Comparison of ENCODE assay signal across 32 cellular contexts in genomic region chr5:44022622-44023021, GRCh38.
"Had no signal": no experiment of that assay in that cellular context is flagged by ENCODE, and none has a peak within 500 bp of the region (broad histone marks: within the 10 kb centered on the region; RNA-seq: fewer than 3 reads in every experiment).

No MANE protein-coding gene starts in this region.

- H3K9me3 Mint-ChIP-seq: activated B cell treated with CpG ODN at 0.5 μM for 24 hours; activated T-cell treated with anti-CD3 and anti-CD28 coated beads, Interleukin-2, amount 50 U/mL, for 4 hours; activated T-helper 17 cell treated with anti-CD3 and anti-CD28 coated beads, Interleukin-2, amount 50 U/mL, for 72 hours had no signal

- H3K27me3 ChIP-seq: brain microvascular endothelial cell, dorsolateral prefrontal cortex, esophagus muscularis mucosa, foreskin keratinocyte, gastrocnemius medialis had no signal

- H3K4me3 ChIP-seq: coronary artery, dorsolateral prefrontal cortex, esophagus muscularis mucosa, gastrocnemius medialis had no signal

- H3K4me1 Mint-ChIP-seq: activated B cell treated with CpG ODN at 0.5 μM for 24 hours; activated T-helper 17 cell treated with anti-CD3 and anti-CD28 coated beads, Interleukin-2, amount 50 U/mL, for 72 hours; central memory CD8-positive, alpha-beta T cell; T-helper 17 cell had no signal

- H3K4me1 ChIP-seq: esophagus muscularis mucosa, foreskin keratinocyte, gastrocnemius medialis had no signal

- ATAC-seq: activated CD4-positive, CD25-positive, alpha-beta regulatory T cell treated with anti-CD3 and anti-CD28 coated beads, Interleukin-2, amount 50 U/mL, for 24 hours; activated CD8-positive, alpha-beta T cell treated with anti-CD3 and anti-CD28 coated beads for 36 hours; activated T-cell treated with anti-CD3 and anti-CD28 coated beads, Interleukin-2, amount 50 U/mL, for 4 hours; activated T-helper 17 cell treated with anti-CD3 and anti-CD28 coated beads, Interleukin-2, amount 50 U/mL, for 72 hours; foreskin keratinocyte; gastrocnemius medialis; T-helper 17 cell had no signal

- H3K4me3 Mint-ChIP-seq: activated B cell treated with CpG ODN at 0.5 μM for 24 hours; activated CD8-positive, alpha-beta T cell treated with anti-CD3 and anti-CD28 coated beads for 36 hours; activated naive CD8-positive, alpha-beta T cell; activated T-cell treated with anti-CD3 and anti-CD28 coated beads, Interleukin-2, amount 50 U/mL, for 4 hours; activated T-helper 17 cell treated with anti-CD3 and anti-CD28 coated beads, Interleukin-2, amount 50 U/mL, for 72 hours; central memory CD8-positive, alpha-beta T cell; dendritic cell treated with granulocyte-macrophage colony-stimulating factor and Interleukin-4, amounts not matched to agents 40 ng/mL and 50 ng/mL, for 4 days; endodermal cell; T-helper 17 cell; T-helper 2 cell treated with Interferon-gamma antibody and Interleukin-4, amounts not matched to agents 5 μg/mL and 100 μg/mL, for 36 hours had no signal

- DNase-seq: activated B cell treated with CpG ODN at 0.5 μM for 24 hours; activated CD4-positive, alpha-beta T cell treated with anti-CD3 and anti-CD28 coated beads for 48 hours; activated CD4-positive, alpha-beta T cell treated with anti-CD3 and anti-CD28 coated beads, Interleukin-2, amount 50 U/mL, for 1 hour; activated CD4-positive, alpha-beta T cell treated with anti-CD3 and anti-CD28 coated beads, Interleukin-2, amount 50 U/mL, for 48 hours; activated CD8-positive, alpha-beta memory T cell treated with anti-CD3 and anti-CD28 coated beads for 24 hours; activated CD8-positive, alpha-beta T cell treated with anti-CD3 and anti-CD28 coated beads for 36 hours; activated effector memory CD4-positive, alpha-beta T cell treated with Interleukin-2 at 50 U/mL for 16 hours; activated gamma-delta T cell treated with Interleukin-2 at 50 U/mL for 16 hours; activated naive CD4-positive, alpha-beta T cell treated with anti-CD3 and anti-CD28 coated beads, Interleukin-2, amount 50 U/mL, for 16 hours; activated naive CD4-positive, alpha-beta T cell treated with Interleukin-2 at 50 U/mL for 16 hours; activated T-cell treated with anti-CD3 and anti-CD28 coated beads, Interleukin-2, amount 50 U/mL, for 4 hours; amniotic stem cell; anterior cingulate cortex; brain microvascular endothelial cell; dorsolateral prefrontal cortex; effector memory CD4-positive, alpha-beta T cell; endodermal cell; erythroblast; foreskin keratinocyte; gastrocnemius medialis; T-helper 1 cell; T-helper 17 cell; T1000; WERI-Rb-1 had no signal

- H3K27ac ChIP-seq: brain microvascular endothelial cell, coronary artery, dorsolateral prefrontal cortex, esophagus muscularis mucosa, foreskin keratinocyte, gastrocnemius medialis, WERI-Rb-1 had no signal

- H3K27me3 Mint-ChIP-seq: activated B cell treated with CpG ODN at 0.5 μM for 24 hours; activated CD8-positive, alpha-beta T cell treated with anti-CD3 and anti-CD28 coated beads for 36 hours; activated naive CD8-positive, alpha-beta T cell; activated T-helper 17 cell treated with anti-CD3 and anti-CD28 coated beads, Interleukin-2, amount 50 U/mL, for 72 hours; central memory CD8-positive, alpha-beta T cell; dendritic cell treated with granulocyte-macrophage colony-stimulating factor and Interleukin-4, amounts not matched to agents 40 ng/mL and 50 ng/mL, for 4 days; T-helper 17 cell had no signal

- H3K36me3 ChIP-seq: brain microvascular endothelial cell, esophagus muscularis mucosa, gastrocnemius medialis, WERI-Rb-1 had no signal

- H3K36me3 Mint-ChIP-seq: activated naive CD8-positive, alpha-beta T cell had no signal

- H3K27ac Mint-ChIP-seq: activated B cell treated with CpG ODN at 0.5 μM for 24 hours; activated CD8-positive, alpha-beta T cell treated with anti-CD3 and anti-CD28 coated beads for 36 hours; activated naive CD8-positive, alpha-beta T cell; activated T-helper 17 cell treated with anti-CD3 and anti-CD28 coated beads, Interleukin-2, amount 50 U/mL, for 72 hours; dendritic cell treated with granulocyte-macrophage colony-stimulating factor and Interleukin-4, amounts not matched to agents 40 ng/mL and 50 ng/mL, for 4 days; endodermal cell; T-helper 17 cell; T-helper 2 cell treated with Interferon-gamma antibody and Interleukin-4, amounts not matched to agents 5 μg/mL and 100 μg/mL, for 36 hours had no signal
